ENCODE assay signal across 23 cellular contexts in genomic region chr6:80553071-80553740, GRCh38.
DNase-seq lines count a peak whose midpoint lies in the region; ATAC-seq, FAIRE-seq and TF ChIP-seq lines count a peak whose summit lies in the region.
"Had no signal": no experiment of that assay in that cellular context is flagged by ENCODE, and none has a peak within 500 bp of the region (broad histone marks: within the 10 kb centered on the region; RNA-seq: fewer than 3 reads in every experiment).

No MANE protein-coding gene starts in this region.

- H3K79me2 ChIP-seq in GM23338 (replicated peaks; ENCODE audit: insufficient read depth) (no peaks in the 10 kb centered on the region), OCI-LY3 (ENCODE audit: low read length) (no peaks in the 10 kb centered on the region), endothelial cell of umbilical vein (ENCODE audit: control insufficient read depth, insufficient read depth, low read length) (no peaks in the 10 kb centered on the region)

- H3K4me2 ChIP-seq in GM23338 (no peak overlapping the region), OCI-LY3 (ENCODE audit: low read length) (no peak overlapping the region), endothelial cell of umbilical vein (ENCODE audit: insufficient read depth, low read length) (no peak overlapping the region)

- dilution Hi-C loops in endothelial cell of umbilical vein (cut with MboI; ENCODE audit: extremely low pct_ligation_motif_present, low sequenced_read_pairs) = no loop called here

- H3K9ac ChIP-seq in OCI-LY3 (ENCODE audit: low read length) (no peak overlapping the region), endothelial cell of umbilical vein (replicated peaks; ENCODE audit: extremely low read depth, insufficient read depth, low read length) (no peak overlapping the region)

- no peak overlapping the region for H3K4me3 ChIP-seq in GM23338
- H3K4me3 ChIP-seq in OCI-LY3 (ENCODE audit: low read length) = no peak overlapping the region
- H3K4me3 ChIP-seq in endothelial cell of umbilical vein (replicated peaks in 1 of 3; ENCODE audit: insufficient read depth in 1 of 3, low read depth in 1 of 3, low read length in 3 of 3) = no peak overlapping the region
- H3K4me3 ChIP-seq in thyroid gland (replicated peaks in 1 of 3) = no peak overlapping the region
- H3K4me3 ChIP-seq: gastrocnemius medialis, lung, skin epidermis had no signal

- TF ChIP-seq POLR2A in endothelial cell of umbilical vein (IDR thresholded peaks at IDR 0.05; ENCODE audit: low read depth, low read length) (no peak), thyroid gland (IDR thresholded peaks at IDR 0.05) (no peak)

- CTCF ChIA-PET in endothelial cell of umbilical vein (lab: Charles Lee) = no interaction called here

- H3K4me1 Mint-ChIP-seq in GM23338 (peaks cover 5% of the 10 kb centered on the region; the same call in 2 of the 3 replicates), neural crest cell (peaks cover 12% of the 10 kb centered on the region)
- H3K4me1 Mint-ChIP-seq: activated CD4-positive, alpha-beta memory T cell treated with anti-CD3 and anti-CD28 coated beads, Interleukin-2, amount 10 ng/mL, durations not matched to agents 7 days and 5 days; activated naive CD8-positive, alpha-beta T cell treated with anti-CD3 and anti-CD28 coated beads for 36 hours; central memory CD8-positive, alpha-beta T cell; stimulated activated effector memory CD8-positive, alpha-beta T cell treated with anti-CD3 and anti-CD28 coated beads, Interleukin-12 subunit alpha, Interleukin-12 subunit beta, amount 100 ng/mL, for 72 hours; T-cell had no signal

- H3K36me3 Mint-ChIP-seq in GM23338 (ENCODE audit: low read depth) (peaks cover 9% of the 10 kb centered on the region), neural crest cell (ENCODE audit: low read depth) (no peaks in the 10 kb centered on the region)
- H3K36me3 Mint-ChIP-seq: activated naive CD8-positive, alpha-beta T cell treated with anti-CD3 and anti-CD28 coated beads for 36 hours; stimulated activated effector memory CD8-positive, alpha-beta T cell treated with anti-CD3 and anti-CD28 coated beads, Interleukin-12 subunit alpha, Interleukin-12 subunit beta, amount 100 ng/mL, for 72 hours; T-cell had no signal

- no peak for FAIRE-seq in endothelial cell of umbilical vein (lab: Jason Lieb, UNC)
- FAIRE-seq: RCC 7860 had no signal

- ATAC-seq in GM23338 (no peak), GM18861 (IDR thresholded peaks at IDR 0.05; ENCODE audit: unreplicated experiment) (no peak)
- ATAC-seq: gastrocnemius medialis; stimulated activated effector memory CD8-positive, alpha-beta T cell treated with anti-CD3 and anti-CD28 coated beads, Interleukin-12 subunit alpha, Interleukin-12 subunit beta, amount 100 ng/mL, for 72 hours; T-cell had no signal

- H3K27ac Mint-ChIP-seq in GM23338 = no peak overlapping the region
- peak overlapping the region; percentile 95 for H3K27ac Mint-ChIP-seq in neural crest cell (ENCODE audit: unreplicated experiment)
- H3K27ac Mint-ChIP-seq: activated CD4-positive, alpha-beta memory T cell treated with anti-CD3 and anti-CD28 coated beads, Interleukin-2, amount 10 ng/mL, durations not matched to agents 7 days and 5 days; activated naive CD8-positive, alpha-beta T cell treated with anti-CD3 and anti-CD28 coated beads for 36 hours; stimulated activated effector memory CD8-positive, alpha-beta T cell treated with anti-CD3 and anti-CD28 coated beads, Interleukin-12 subunit alpha, Interleukin-12 subunit beta, amount 100 ng/mL, for 72 hours; T-cell had no signal

- H3K36me3 ChIP-seq in GM23338 (ENCODE audit: insufficient read depth) = no peaks in the 10 kb centered on the region
- no peaks in the 10 kb centered on the region for H3K36me3 ChIP-seq in OCI-LY3 (replicated peaks; ENCODE audit: low read depth, low read length)
- no peaks in the 10 kb centered on the region for H3K36me3 ChIP-seq in endothelial cell of umbilical vein (ENCODE audit: control insufficient read depth in 2 of 2, extremely low read depth in 1 of 2, insufficient read depth in 2 of 2, low read length in 2 of 2)
- no peaks in the 10 kb centered on the region for H3K36me3 ChIP-seq in thyroid gland
- H3K36me3 ChIP-seq: gastrocnemius medialis had no signal

- DNase-seq in GM23338 (ENCODE audit: low spot score) = no peak
- DNase-seq in endothelial cell of umbilical vein (ENCODE audit: low read depth, low spot score) = no peak
- DNase-seq in neural crest cell (ENCODE audit: low read depth, low spot score) = no peak
- DNase-seq in activated CD4-positive, alpha-beta T cell treated with anti-CD3 and anti-CD28 coated beads, Interleukin-2, amount 50 U/mL, for 1 hour = no peak
- no peak for DNase-seq in superior temporal gyrus (ENCODE audit: extremely low spot score)
- no peak for DNase-seq in thyroid gland
- DNase-seq: activated CD4-positive, alpha-beta memory T cell treated with anti-CD3 and anti-CD28 coated beads, Interleukin-2, amount 10 ng/mL, durations not matched to agents 7 days and 5 days; activated naive CD8-positive, alpha-beta T cell treated with anti-CD3 and anti-CD28 coated beads for 36 hours; activated T-cell treated with anti-CD3 and anti-CD28 coated beads, Interleukin-2, amount 50 U/mL, for 48 hours; AML-193; Calu3; gastrocnemius medialis; NCI-H2029; NCI-H526 treated with DMSO at 0.1 percent for 48 hours; T-cell; trophoblast cell had no signal

- H3K9me3 Mint-ChIP-seq in GM23338 (peaks cover 23% of the 10 kb centered on the region), neural crest cell (peaks cover 10% of the 10 kb centered on the region)
- H3K9me3 Mint-ChIP-seq: activated CD4-positive, alpha-beta memory T cell treated with anti-CD3 and anti-CD28 coated beads, Interleukin-2, amount 10 ng/mL, durations not matched to agents 7 days and 5 days; activated naive CD8-positive, alpha-beta T cell treated with anti-CD3 and anti-CD28 coated beads for 36 hours; central memory CD8-positive, alpha-beta T cell; stimulated activated effector memory CD8-positive, alpha-beta T cell treated with anti-CD3 and anti-CD28 coated beads, Interleukin-12 subunit alpha, Interleukin-12 subunit beta, amount 100 ng/mL, for 72 hours had no signal

- no TSS peak for BruUV-seq in endothelial cell of umbilical vein (replicated peaks; lab: Mats Ljungman, UMichigan)

- H3K9me1 ChIP-seq in endothelial cell of umbilical vein (replicated peaks; ENCODE audit: control insufficient read depth, extremely low read depth, insufficient read depth, low read length) = no peaks in the 10 kb centered on the region

- no peak overlapping the region for H3K27ac ChIP-seq in GM23338 (ENCODE audit: low read depth)
- no peak overlapping the region for H3K27ac ChIP-seq in OCI-LY3 (ENCODE audit: low read length)
- H3K27ac ChIP-seq in endothelial cell of umbilical vein (ENCODE audit: insufficient read depth, low read depth, low read length) = no peak overlapping the region
- no peak overlapping the region for H3K27ac ChIP-seq in thyroid gland
- H3K27ac ChIP-seq: gastrocnemius medialis, skin epidermis had no signal

- H3K9me3 ChIP-seq in OCI-LY3 (ENCODE audit: insufficient read depth, low read length) = no peaks in the 10 kb centered on the region
- no peaks in the 10 kb centered on the region for H3K9me3 ChIP-seq in endothelial cell of umbilical vein (replicated peaks; ENCODE audit: control insufficient read depth, insufficient read depth, low read length)
- no peaks in the 10 kb centered on the region for H3K9me3 ChIP-seq in thyroid gland
- H3K9me3 ChIP-seq: gastrocnemius medialis had no signal

- 78 to 83% methylated on average over 5 of the region's 5 CpGs for WGBS in thyroid gland, 2 donors

- no peaks in the 10 kb centered on the region for H3F3A ChIP-seq in GM23338 (replicated peaks; ENCODE audit: low read depth)

- POLR2A ChIA-PET in endothelial cell of umbilical vein (lab: Charles Lee) = no interaction called here

- H3K27me3 Mint-ChIP-seq in GM23338 (ENCODE audit: insufficient read depth, low read depth, poor library complexity) (peaks cover 3% of the 10 kb centered on the region), neural crest cell (ENCODE audit: low read depth) (no peaks in the 10 kb centered on the region)
- H3K27me3 Mint-ChIP-seq: activated CD4-positive, alpha-beta memory T cell treated with anti-CD3 and anti-CD28 coated beads, Interleukin-2, amount 10 ng/mL, durations not matched to agents 7 days and 5 days; activated naive CD8-positive, alpha-beta T cell treated with anti-CD3 and anti-CD28 coated beads for 36 hours; central memory CD8-positive, alpha-beta T cell; T-cell had no signal

- 0 out of 2 replicates have a peak, but pooled peaks cover 15% of the 10 kb centered on the region for H3K9me2 ChIP-seq in GM23338 (ENCODE audit: insufficient read depth)

- intact Hi-C loops in endothelial cell of umbilical vein (cut with micrococcal nuclease) = no loop called here
- intact Hi-C loops in thyroid gland (cut with DNase I) = no loop called here

- H4K20me1 ChIP-seq in GM23338 (replicated peaks; ENCODE audit: insufficient read depth) (no peaks in the 10 kb centered on the region), OCI-LY3 (ENCODE audit: insufficient read depth, low read length) (no peaks in the 10 kb centered on the region), endothelial cell of umbilical vein (replicated peaks; ENCODE audit: control insufficient read depth, extremely low read depth, insufficient read depth, low read length) (no peaks in the 10 kb centered on the region)

- H3K4me3 Mint-ChIP-seq in GM23338 (no peak overlapping the region), neural crest cell (no peak overlapping the region)
- H3K4me3 Mint-ChIP-seq: activated CD4-positive, alpha-beta memory T cell treated with anti-CD3 and anti-CD28 coated beads, Interleukin-2, amount 10 ng/mL, durations not matched to agents 7 days and 5 days; activated naive CD8-positive, alpha-beta T cell treated with anti-CD3 and anti-CD28 coated beads for 36 hours; central memory CD8-positive, alpha-beta T cell; stimulated activated effector memory CD8-positive, alpha-beta T cell treated with anti-CD3 and anti-CD28 coated beads, Interleukin-12 subunit alpha, Interleukin-12 subunit beta, amount 100 ng/mL, for 72 hours; T-cell had no signal

- H2AFZ ChIP-seq in GM23338 (peak overlapping the region; percentile 90; the same call in 1 of the 2 replicates), OCI-LY3 (ENCODE audit: low read depth, low read length) (peak overlapping the region; percentile 72), endothelial cell of umbilical vein (ENCODE audit: low read depth, low read length) (peak overlapping the region; percentile 38)

- H3K27me3 ChIP-seq in GM23338 (ENCODE audit: insufficient read depth) (no peaks in the 10 kb centered on the region), OCI-LY3 (ENCODE audit: low read depth, low read length) (no peaks in the 10 kb centered on the region), endothelial cell of umbilical vein (ENCODE audit: control insufficient read depth in 2 of 2, insufficient read depth in 2 of 2, low read length in 2 of 2) (no peaks in the 10 kb centered on the region), thyroid gland (no peaks in the 10 kb centered on the region)
- H3K27me3 ChIP-seq: gastrocnemius medialis had no signal

- no peak for TF ChIP-seq CTCF in GM23338 (conservative IDR thresholded peaks at IDR 0.05; ENCODE audit: low read depth in 2 of 2)
- TF ChIP-seq CTCF in OCI-LY3 (IDR thresholded peaks at IDR 0.05; ENCODE audit: low read depth, low read length) = no peak
- TF ChIP-seq CTCF in endothelial cell of umbilical vein (IDR thresholded peaks at IDR 0.05; ENCODE audit: extremely low read depth in 1 of 2, insufficient read depth in 1 of 2, low read depth in 1 of 2, low read length in 2 of 2) = no peak
- no peak for TF ChIP-seq CTCF in neural crest cell (conservative IDR thresholded peaks at IDR 0.05)
- no peak for TF ChIP-seq CTCF in thyroid gland (IDR thresholded peaks at IDR 0.05)

- H3K4me1 ChIP-seq in GM23338 (ENCODE audit: insufficient read depth) = no peaks in the 10 kb centered on the region
- no peaks in the 10 kb centered on the region for H3K4me1 ChIP-seq in OCI-LY3 (ENCODE audit: low read length)
- no peaks in the 10 kb centered on the region for H3K4me1 ChIP-seq in endothelial cell of umbilical vein (ENCODE audit: control insufficient read depth, extremely low read depth, insufficient read depth, low read length)
- no peaks in the 10 kb centered on the region for H3K4me1 ChIP-seq in thyroid gland
- H3K4me1 ChIP-seq: gastrocnemius medialis had no signal

Comparison
In these comparisons a context has a peak if more than half of its experiments do, and no peak if none do; other contexts are left out.
1. H2AFZ ChIP-seq: peak in every context shown above with its lines; median percentile 90 in GM23338; 72 in OCI-LY3; 38 in endothelial cell of umbilical vein.